In the genomic region with DNA sequence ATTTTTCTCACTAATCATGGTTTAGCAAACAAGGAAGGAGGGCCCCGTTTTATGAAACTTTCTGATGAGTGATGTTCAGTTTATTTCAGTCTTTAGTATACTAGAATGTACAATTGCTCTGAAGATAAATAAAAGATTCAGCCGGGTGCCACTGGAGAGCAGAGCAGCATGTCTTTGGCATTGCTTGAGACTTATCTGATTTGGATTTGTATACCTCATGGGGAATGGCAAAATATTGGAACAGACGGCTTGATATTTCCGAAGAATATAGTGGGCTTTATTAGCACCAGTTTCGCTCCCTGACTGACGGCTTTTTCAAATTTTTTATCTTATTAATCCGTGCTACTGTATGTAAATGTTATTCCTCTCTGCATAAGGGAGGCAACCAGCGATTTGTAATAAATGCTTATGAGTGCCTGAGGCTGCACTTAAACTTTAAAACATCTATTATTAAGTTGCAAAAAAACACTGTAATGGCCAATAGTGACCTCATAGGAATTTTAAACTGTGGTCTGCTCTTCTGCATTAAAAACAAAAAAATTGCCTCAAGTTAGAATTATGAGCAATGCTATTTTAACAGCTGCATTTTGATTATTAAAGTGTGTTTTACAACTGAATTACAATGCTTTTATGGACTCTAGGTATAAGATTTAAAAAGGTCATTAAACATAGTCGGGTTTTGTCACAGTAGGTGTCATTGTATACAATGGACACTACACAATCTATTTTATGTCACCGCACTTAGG, we compare ENCODE assay signal across 1 cellular context.
TF ChIP-seq lines count a peak whose summit lies in the region.

No MANE protein-coding gene starts in this region.

TF ChIP-seq in HEK293, 187 proteins besides CTCF, POLR2A, EP300 and RAD21 (continued from another document):
- TF ChIP-seq, protein P1, sequence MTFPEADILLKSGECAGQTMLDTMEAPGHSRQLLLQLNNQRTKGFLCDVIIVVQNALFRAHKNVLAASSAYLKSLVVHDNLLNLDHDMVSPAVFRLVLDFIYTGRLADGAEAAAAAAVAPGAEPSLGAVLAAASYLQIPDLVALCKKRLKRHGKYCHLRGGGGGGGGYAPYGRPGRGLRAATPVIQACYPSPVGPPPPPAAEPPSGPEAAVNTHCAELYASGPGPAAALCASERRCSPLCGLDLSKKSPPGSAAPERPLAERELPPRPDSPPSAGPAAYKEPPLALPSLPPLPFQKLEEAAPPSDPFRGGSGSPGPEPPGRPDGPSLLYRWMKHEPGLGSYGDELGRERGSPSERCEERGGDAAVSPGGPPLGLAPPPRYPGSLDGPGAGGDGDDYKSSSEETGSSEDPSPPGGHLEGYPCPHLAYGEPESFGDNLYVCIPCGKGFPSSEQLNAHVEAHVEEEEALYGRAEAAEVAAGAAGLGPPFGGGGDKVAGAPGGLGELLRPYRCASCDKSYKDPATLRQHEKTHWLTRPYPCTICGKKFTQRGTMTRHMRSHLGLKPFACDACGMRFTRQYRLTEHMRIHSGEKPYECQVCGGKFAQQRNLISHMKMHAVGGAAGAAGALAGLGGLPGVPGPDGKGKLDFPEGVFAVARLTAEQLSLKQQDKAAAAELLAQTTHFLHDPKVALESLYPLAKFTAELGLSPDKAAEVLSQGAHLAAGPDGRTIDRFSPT (tag by site-specific recombination; IDR thresholded peaks at IDR 0.05), result peak; percentile 77
- TF ChIP-seq ZNF548 (tag by site-specific recombination; IDR thresholded peaks at IDR 0.05), result no peak
- TF ChIP-seq GLI2 (tag by site-specific recombination; IDR thresholded peaks at IDR 0.05; ENCODE audit: borderline replicate concordance, low read depth), result peak; percentile 56; the same call in 1 of the 2 replicates
- 0 out of 2 replicates have a peak, but pooled peaks have one; percentile 27 for TF ChIP-seq KLF10 (tag by site-specific recombination; IDR thresholded peaks at IDR 0.05)
- peak; percentile 39; the same call in 1 of the 2 replicates for TF ChIP-seq ZNF366 (tag by site-specific recombination; conservative IDR thresholded peaks at IDR 0.05)
- TF ChIP-seq ZNF621 (tag by site-specific recombination; IDR thresholded peaks at IDR 0.05), result no peak
- TF ChIP-seq, protein P2, sequence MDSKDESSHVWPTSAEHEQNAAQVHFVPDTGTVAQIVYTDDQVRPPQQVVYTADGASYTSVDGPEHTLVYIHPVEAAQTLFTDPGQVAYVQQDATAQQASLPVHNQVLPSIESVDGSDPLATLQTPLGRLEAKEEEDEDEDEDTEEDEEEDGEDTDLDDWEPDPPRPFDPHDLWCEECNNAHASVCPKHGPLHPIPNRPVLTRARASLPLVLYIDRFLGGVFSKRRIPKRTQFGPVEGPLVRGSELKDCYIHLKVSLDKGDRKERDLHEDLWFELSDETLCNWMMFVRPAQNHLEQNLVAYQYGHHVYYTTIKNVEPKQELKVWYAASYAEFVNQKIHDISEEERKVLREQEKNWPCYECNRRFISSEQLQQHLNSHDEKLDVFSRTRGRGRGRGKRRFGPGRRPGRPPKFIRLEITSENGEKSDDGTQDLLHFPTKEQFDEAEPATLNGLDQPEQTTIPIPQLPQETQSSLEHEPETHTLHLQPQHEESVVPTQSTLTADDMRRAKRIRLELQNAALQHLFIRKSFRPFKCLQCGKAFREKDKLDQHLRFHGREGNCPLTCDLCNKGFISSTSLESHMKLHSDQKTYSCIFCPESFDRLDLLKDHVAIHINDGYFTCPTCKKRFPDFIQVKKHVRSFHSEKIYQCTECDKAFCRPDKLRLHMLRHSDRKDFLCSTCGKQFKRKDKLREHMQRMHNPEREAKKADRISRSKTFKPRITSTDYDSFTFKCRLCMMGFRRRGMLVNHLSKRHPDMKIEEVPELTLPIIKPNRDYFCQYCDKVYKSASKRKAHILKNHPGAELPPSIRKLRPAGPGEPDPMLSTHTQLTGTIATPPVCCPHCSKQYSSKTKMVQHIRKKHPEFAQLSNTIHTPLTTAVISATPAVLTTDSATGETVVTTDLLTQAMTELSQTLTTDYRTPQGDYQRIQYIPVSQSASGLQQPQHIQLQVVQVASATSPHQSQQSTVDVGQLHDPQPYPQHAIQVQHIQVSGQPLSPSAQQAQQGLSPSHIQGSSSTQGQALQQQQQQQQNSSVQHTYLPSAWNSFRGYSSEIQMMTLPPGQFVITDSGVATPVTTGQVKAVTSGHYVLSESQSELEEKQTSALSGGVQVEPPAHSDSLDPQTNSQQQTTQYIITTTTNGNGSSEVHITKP (tag by site-specific recombination; IDR thresholded peaks at IDR 0.05), result no peak
- peak; percentile 70 for TF ChIP-seq OSR2 (tag by site-specific recombination; IDR thresholded peaks at IDR 0.05)
- TF ChIP-seq, protein P3, sequence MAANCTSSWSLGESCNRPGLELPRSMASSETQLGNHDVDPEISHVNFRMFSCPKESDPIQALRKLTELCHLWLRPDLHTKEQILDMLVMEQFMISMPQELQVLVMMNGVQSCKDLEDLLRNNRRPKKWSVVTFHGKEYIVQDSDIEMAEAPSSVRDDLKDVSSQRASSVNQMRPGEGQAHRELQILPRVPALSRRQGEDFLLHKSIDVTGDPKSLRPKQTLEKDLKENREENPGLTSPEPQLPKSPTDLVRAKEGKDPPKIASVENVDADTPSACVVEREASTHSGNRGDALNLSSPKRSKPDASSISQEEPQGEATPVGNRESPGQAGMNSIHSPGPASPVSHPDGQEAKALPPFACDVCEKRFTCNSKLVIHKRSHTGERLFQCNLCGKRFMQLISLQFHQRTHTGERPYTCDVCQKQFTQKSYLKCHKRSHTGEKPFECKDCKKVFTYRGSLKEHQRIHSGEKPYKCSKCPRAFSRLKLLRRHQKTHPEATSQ (tag by site-specific recombination; IDR thresholded peaks at IDR 0.05), result no peak
- peak; percentile 91 for TF ChIP-seq ZNF843 (tag by site-specific recombination; IDR thresholded peaks at IDR 0.05)
- TF ChIP-seq, protein P4, sequence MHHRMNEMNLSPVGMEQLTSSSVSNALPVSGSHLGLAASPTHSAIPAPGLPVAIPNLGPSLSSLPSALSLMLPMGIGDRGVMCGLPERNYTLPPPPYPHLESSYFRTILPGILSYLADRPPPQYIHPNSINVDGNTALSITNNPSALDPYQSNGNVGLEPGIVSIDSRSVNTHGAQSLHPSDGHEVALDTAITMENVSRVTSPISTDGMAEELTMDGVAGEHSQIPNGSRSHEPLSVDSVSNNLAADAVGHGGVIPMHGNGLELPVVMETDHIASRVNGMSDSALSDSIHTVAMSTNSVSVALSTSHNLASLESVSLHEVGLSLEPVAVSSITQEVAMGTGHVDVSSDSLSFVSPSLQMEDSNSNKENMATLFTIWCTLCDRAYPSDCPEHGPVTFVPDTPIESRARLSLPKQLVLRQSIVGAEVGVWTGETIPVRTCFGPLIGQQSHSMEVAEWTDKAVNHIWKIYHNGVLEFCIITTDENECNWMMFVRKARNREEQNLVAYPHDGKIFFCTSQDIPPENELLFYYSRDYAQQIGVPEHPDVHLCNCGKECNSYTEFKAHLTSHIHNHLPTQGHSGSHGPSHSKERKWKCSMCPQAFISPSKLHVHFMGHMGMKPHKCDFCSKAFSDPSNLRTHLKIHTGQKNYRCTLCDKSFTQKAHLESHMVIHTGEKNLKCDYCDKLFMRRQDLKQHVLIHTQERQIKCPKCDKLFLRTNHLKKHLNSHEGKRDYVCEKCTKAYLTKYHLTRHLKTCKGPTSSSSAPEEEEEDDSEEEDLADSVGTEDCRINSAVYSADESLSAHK (tag by site-specific recombination; IDR thresholded peaks at IDR 0.05), result peak; percentile 47; the same call in 1 of the 2 replicates
- no peak for TF ChIP-seq SP3 (tag by site-specific recombination; IDR thresholded peaks at IDR 0.05)
